In the genomic region with DNA sequence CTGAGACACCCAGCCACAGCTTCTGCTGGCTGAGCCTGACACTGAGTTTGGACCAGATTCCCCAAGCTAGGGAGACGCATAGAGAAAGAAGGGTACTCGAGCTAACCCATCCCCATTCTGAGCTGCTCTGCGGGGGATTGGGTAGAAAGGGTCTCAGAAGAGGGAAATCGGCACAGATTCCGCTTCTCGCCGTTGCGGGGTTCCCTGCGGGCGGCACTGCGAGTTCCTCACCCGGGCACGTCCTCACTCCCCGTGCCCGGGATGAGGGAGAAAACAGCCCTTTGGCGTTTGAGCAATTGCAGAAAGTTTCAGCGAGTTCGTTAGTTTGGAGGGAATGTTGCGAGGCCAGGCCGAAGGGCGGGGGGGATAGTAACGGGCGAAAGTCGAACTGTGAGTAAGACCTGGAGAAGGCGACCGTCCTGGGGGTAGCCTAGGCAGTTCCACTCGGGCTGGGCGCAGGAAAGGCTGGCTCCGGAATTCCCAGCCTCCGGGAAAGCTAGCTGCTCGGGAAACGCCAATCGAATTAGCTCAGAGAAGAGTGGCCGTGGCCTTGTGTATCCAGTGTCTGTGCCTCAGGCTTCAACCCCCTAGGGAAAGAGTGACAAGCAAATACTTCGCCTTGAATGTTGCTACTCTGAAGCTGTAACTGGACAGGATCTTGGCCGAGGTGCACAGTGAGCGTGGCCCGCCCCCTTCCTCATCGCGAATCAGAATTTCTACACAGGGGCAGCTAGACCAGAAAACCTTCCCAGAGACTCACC, we compare ENCODE assay signal across 8 cellular contexts. TPM values are rescaled to one million over a fixed set of nuclear protein-coding genes. Genes with fewer than 3 reads are reported as not detected.
DNase-seq lines count a peak whose midpoint lies in the region; ATAC-seq and TF ChIP-seq lines count a peak whose summit lies in the region.
"Had no signal": no experiment of that assay in that cellular context is flagged by ENCODE, and none has a peak within 500 bp of the region (broad histone marks: within the 10 kb centered on the region; RNA-seq: fewer than 3 reads in every experiment).

No MANE protein-coding gene starts in this region.

- TF ChIP-seq CTCF in MCF 10A (IDR thresholded peaks at IDR 0.05; ENCODE audit: unreplicated experiment) (no peak), tibial artery (IDR thresholded peaks at IDR 0.05) (no peak)

- peak overlapping the region; percentile 94 for H3K4me3 Mint-ChIP-seq in MCF 10A (ENCODE audit: unreplicated experiment)
- H3K4me3 Mint-ChIP-seq: central memory CD8-positive, alpha-beta T cell had no signal

- CTCF ChIA-PET in MCF 10A (lab: Yijun Ruan, JAX), result interaction anchor here (0.6 to 1.1 kb wide), 3 partner anchors 13 to 360 kb away, joined by 3 read pairs; no protein-coding TSS in a partner anchor

- peaks cover 26% of the 10 kb centered on the region for H3K4me1 Mint-ChIP-seq in MCF 10A (ENCODE audit: insufficient read depth, unreplicated experiment)
- H3K4me1 Mint-ChIP-seq: central memory CD8-positive, alpha-beta T cell had no signal

- H3K9me3 Mint-ChIP-seq in MCF 10A (ENCODE audit: unreplicated experiment), result no peaks in the 10 kb centered on the region
- H3K9me3 Mint-ChIP-seq: central memory CD8-positive, alpha-beta T cell had no signal

- H3K4me3 ChIP-seq in HUES64 (ENCODE audit: low read length) (peak overlapping the region; percentile 62), tibial artery (peak overlapping the region; percentile 57)

- no peak overlapping the region for H3K27ac Mint-ChIP-seq in MCF 10A (ENCODE audit: low read depth, unreplicated experiment)

- H3K27me3 ChIP-seq in HUES64 (ENCODE audit: insufficient read depth, low read length) (peaks cover 54% of the 10 kb centered on the region), tibial artery (no peaks in the 10 kb centered on the region)

- no peak overlapping the region for H3K9ac ChIP-seq in HUES64 (ENCODE audit: low read depth, low read length)

- peaks cover 27% of the 10 kb centered on the region for H3K36me3 Mint-ChIP-seq in MCF 10A (ENCODE audit: insufficient read depth, unreplicated experiment)

- peak; percentile 55 for DNase-seq in MCF 10A (ENCODE audit: unreplicated experiment)
- peak; percentile 91 for DNase-seq in kidney tubule cell (ENCODE audit: low spot score)
- DNase-seq in tibial artery, result peak; percentile 67 to 79
- no peak for DNase-seq in T-helper 9 cell

- H3K27ac ChIP-seq in HUES64 (ENCODE audit: low read depth, low read length) (no peak overlapping the region), tibial artery (peak overlapping the region; percentile 66 to 81)

- H3K36me3 ChIP-seq in HUES64 (ENCODE audit: insufficient read depth, low read length) (no peaks in the 10 kb centered on the region), tibial artery (no peaks in the 10 kb centered on the region)

- no TSS peak for BruUV-seq in MCF 10A (replicated peaks; lab: Mats Ljungman, UMichigan)

- intact Hi-C loops in MCF 10A (cut with micrococcal nuclease) (loop anchor here (5.0 to 10.0 kb wide), 2 partner anchors 113 to 344 kb away; no protein-coding TSS in a partner anchor), tibial artery (cut with DNase I; ENCODE audit: low total_unique reads) (no loop called here)

- no peaks in the 10 kb centered on the region for H3K4me1 ChIP-seq in HUES64 (ENCODE audit: insufficient read depth, low read length)
- H3K4me1 ChIP-seq in tibial artery, result peaks cover 0 to 14% (median 9%) of the 10 kb centered on the region in 4 donors

- 8% methylated on average over 40 of the region's 40 CpGs for WGBS in HUES64

- H3K27me3 Mint-ChIP-seq in MCF 10A (ENCODE audit: insufficient read depth, unreplicated experiment), result no peaks in the 10 kb centered on the region

- H3K9me3 ChIP-seq in HUES64 (ENCODE audit: insufficient read depth, low read depth, low read length) (no peaks in the 10 kb centered on the region), tibial artery (no peaks in the 10 kb centered on the region)

- ATAC-seq in HG02642 (IDR thresholded peaks at IDR 0.05; ENCODE audit: poor library complexity, unreplicated experiment) (no peak), HG03159 (IDR thresholded peaks at IDR 0.05; ENCODE audit: unreplicated experiment) (no peak)

- POLR2A ChIA-PET in MCF 10A (lab: Yijun Ruan, JAX), result interaction anchor here (0.9 to 1.3 kb wide), 2 partner anchors 10 to 22 kb away, joined by 3 to 5 read pairs; no protein-coding TSS in a partner anchor

RNA-seq across cellular contexts. Expression of gene PTGFR, which starts 0.7 kb away (rescaled TPM):
- not detected for polyA plus RNA-seq in HUES64 (2013, experiment 1 of 2)
- 0.06 TPM for polyA plus RNA-seq in HUES64 (2013, experiment 2 of 2)
- total RNA-seq in MCF 10A (2022), result 2.5 and 4.4 TPM in 2 replicates
